ENCODE assay signal across 8 cellular contexts in the genomic region with DNA sequence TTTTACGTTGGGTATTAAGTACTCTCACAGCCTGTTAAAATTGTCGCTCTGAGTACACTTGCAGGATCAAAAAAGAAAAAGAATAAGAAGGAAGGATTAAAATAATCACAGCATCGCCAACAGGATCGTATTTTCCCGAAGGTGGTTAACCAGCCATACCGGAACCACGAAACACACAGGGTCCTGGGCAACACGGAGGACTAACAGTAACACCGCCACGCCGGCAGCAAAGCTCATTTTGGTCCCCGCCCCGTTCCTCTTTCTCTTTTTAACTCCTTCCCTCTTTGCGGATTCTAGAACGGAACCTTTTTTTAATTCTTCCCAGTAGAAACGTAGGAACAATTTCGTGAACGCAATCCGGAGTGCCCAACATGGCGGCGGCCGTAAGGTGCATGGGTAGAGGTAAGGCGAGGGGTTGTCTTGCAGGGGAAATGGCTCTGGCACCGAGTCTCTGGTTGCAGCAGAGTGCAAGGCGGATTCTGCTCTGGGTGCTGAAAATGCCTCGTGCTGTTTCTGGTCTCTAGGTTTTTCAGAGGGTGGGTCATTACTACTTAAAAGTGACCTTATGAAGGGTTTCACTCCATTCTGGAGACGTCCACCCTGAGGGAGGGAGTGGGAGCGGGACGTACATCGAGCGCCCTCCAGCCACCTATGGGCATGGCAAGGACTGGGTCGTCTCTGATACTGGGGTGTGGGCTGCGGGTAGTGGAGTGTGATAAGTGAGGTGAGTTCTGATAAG. TPM values are rescaled to one million over a fixed set of nuclear protein-coding genes. Genes with fewer than 3 reads are reported as not detected.
DNase-seq lines count a peak whose midpoint lies in the region; ATAC-seq and TF ChIP-seq lines count a peak whose summit lies in the region.

A gene (plus strand): TSS at position 353 of the 739 bp plus-strand sequence. CDS start 19 bp downstream, at position 372.

- H3K36me3 ChIP-seq in SU-DHL-6 (ENCODE audit: low read length): no peaks in the 10 kb centered on the region
- H3K36me3 ChIP-seq in ovary: no peaks in the 10 kb centered on the region
- no peaks in the 10 kb centered on the region for H3K36me3 ChIP-seq in thyroid gland

- peaks cover 13% of the 10 kb centered on the region for H3K36me3 Mint-ChIP-seq in activated naive CD8-positive, alpha-beta T cell treated with anti-CD3 and anti-CD28 coated beads, Interleukin-2, amount 10 ng/mL, durations not matched to agents 7 days and 5 days

- TF ChIP-seq POLR2A in GM10847 (IDR thresholded peaks at IDR 0.05; ENCODE audit: extremely low read depth, insufficient read length) (peak; percentile 78), ovary (IDR thresholded peaks at IDR 0.05) (peak; percentile 42), thyroid gland (IDR thresholded peaks at IDR 0.05) (peak in 1 of 2 donors; percentile 67)

- no peaks in the 10 kb centered on the region for H4K20me1 ChIP-seq in SU-DHL-6 (ENCODE audit: low read depth, low read length)

- H3K9ac ChIP-seq in SU-DHL-6 (ENCODE audit: low read length): peak within 1 kb of the TSS; percentile 71

- H3K4me1 Mint-ChIP-seq in activated naive CD8-positive, alpha-beta T cell treated with anti-CD3 and anti-CD28 coated beads, Interleukin-2, amount 10 ng/mL, durations not matched to agents 7 days and 5 days: peaks cover 34% of the 10 kb centered on the region

- no peaks in the 10 kb centered on the region for H3K27me3 Mint-ChIP-seq in activated naive CD8-positive, alpha-beta T cell treated with anti-CD3 and anti-CD28 coated beads, Interleukin-2, amount 10 ng/mL, durations not matched to agents 7 days and 5 days

- no peaks in the 10 kb centered on the region for H3K9me3 Mint-ChIP-seq in activated naive CD8-positive, alpha-beta T cell treated with anti-CD3 and anti-CD28 coated beads, Interleukin-2, amount 10 ng/mL, durations not matched to agents 7 days and 5 days

- intact Hi-C loops in head of caudate nucleus (cut with DNase I) (no loop called here), ovary (cut with DNase I) (loop anchor here in 2 of 4 donors (2.0 kb wide), 2 partner anchors 42 to 44 kb away; a partner anchor contains a TSS), thyroid gland (cut with DNase I) (no loop called here)

- peak within 1 kb of the TSS; percentile 86 for H3K4me2 ChIP-seq in SU-DHL-6 (ENCODE audit: low read depth, low read length, poor library complexity, severe bottlenecking)

- H2AFZ ChIP-seq in SU-DHL-6 (ENCODE audit: low read depth, low read length, severe bottlenecking): peak within 1 kb of the TSS; percentile 97

- POLR2A ChIA-PET in activated naive CD8-positive, alpha-beta T cell treated with anti-CD3 and anti-CD28 coated beads, Interleukin-2, amount 10 ng/mL, durations not matched to agents 7 days and 5 days (lab: Charles Lee): interaction anchor here (0.5 to 9.9 kb wide), 23 partner anchors 9 to 914 kb away, joined by 3 to 330 read pairs (median 3); a partner anchor contains a TSS

- H3K27ac Mint-ChIP-seq in activated naive CD8-positive, alpha-beta T cell treated with anti-CD3 and anti-CD28 coated beads, Interleukin-2, amount 10 ng/mL, durations not matched to agents 7 days and 5 days: peak within 1 kb of the TSS; percentile 97

- peak within 1 kb of the TSS; percentile 98 for H3K4me3 Mint-ChIP-seq in activated naive CD8-positive, alpha-beta T cell treated with anti-CD3 and anti-CD28 coated beads, Interleukin-2, amount 10 ng/mL, durations not matched to agents 7 days and 5 days

- H3K9me3 ChIP-seq in SU-DHL-6 (ENCODE audit: insufficient read depth, low read length): no peaks in the 10 kb centered on the region
- no peaks in the 10 kb centered on the region for H3K9me3 ChIP-seq in ovary
- H3K9me3 ChIP-seq in thyroid gland: no peaks in the 10 kb centered on the region

- H3K4me3 ChIP-seq in SU-DHL-6 (ENCODE audit: insufficient read depth, low read length, poor library complexity, severe bottlenecking) (peak within 1 kb of the TSS; percentile 87), ovary (peak within 1 kb of the TSS; percentile 79), thyroid gland (replicated peaks in 1 of 3) (peak within 1 kb of the TSS; percentile 59 to 83 (median 67))

- H3K79me2 ChIP-seq in SU-DHL-6 (ENCODE audit: insufficient read depth, low read length): peaks cover 33% of the 10 kb centered on the region

- DNase-seq in NCI-H128 (lab: John Stamatoyannopoulos, UW; ENCODE audit: unreplicated experiment): peak; percentile 66
- DNase-seq in activated naive CD8-positive, alpha-beta T cell treated with anti-CD3 and anti-CD28 coated beads, Interleukin-2, amount 10 ng/mL, durations not matched to agents 7 days and 5 days: peak; percentile 81
- DNase-seq in head of caudate nucleus: peak; percentile 78 to 97 (median 90)
- peak; percentile 82 to 90 (median 88) for DNase-seq in ovary
- peak; percentile 91 for DNase-seq in thyroid gland

- H3K27ac ChIP-seq in SU-DHL-6 (ENCODE audit: low read depth, low read length): peak within 1 kb of the TSS; percentile 91
- peak within 1 kb of the TSS; percentile 68 to 85 for H3K27ac ChIP-seq in ovary
- peak within 1 kb of the TSS; percentile 92 to 99 (median 95) for H3K27ac ChIP-seq in thyroid gland

- no peaks in the 10 kb centered on the region for H3K9me2 ChIP-seq in SU-DHL-6 (replicated peaks; ENCODE audit: insufficient read depth, low read length)

- no peaks in the 10 kb centered on the region for H3K27me3 ChIP-seq in SU-DHL-6 (ENCODE audit: low read length)
- no peaks in the 10 kb centered on the region for H3K27me3 ChIP-seq in ovary
- no peaks in the 10 kb centered on the region for H3K27me3 ChIP-seq in thyroid gland

- TF ChIP-seq CTCF in SU-DHL-6 (IDR thresholded peaks at IDR 0.05; ENCODE audit: insufficient read depth, low read length, poor library complexity, severe bottlenecking) (no peak), ovary (IDR thresholded peaks at IDR 0.05) (peak in 1 of 3 donors; percentile 7), thyroid gland (IDR thresholded peaks at IDR 0.05) (peak in 1 of 6 experiments; percentile 43)

- H3K4me1 ChIP-seq in ovary (ENCODE audit: insufficient read depth) (peaks cover 3% of the 10 kb centered on the region), thyroid gland (peaks cover 0 to 5% of the 10 kb centered on the region in 2 donors)

- no peak for TF ChIP-seq EP300 in ovary (IDR thresholded peaks at IDR 0.05)

- WGBS in ovary, 3 donors: 0 to 1% (median 0%) methylated on average over 33 of the region's 33 CpGs
- 0 to 1% methylated on average over 33 of the region's 33 CpGs for WGBS in thyroid gland, 2 donors

- peaks cover 18% of the 10 kb centered on the region; the same call in 1 of the 2 replicates for H3F3A ChIP-seq in SU-DHL-6 (ENCODE audit: insufficient read depth)

- ATAC-seq in HG02678 (IDR thresholded peaks at IDR 0.05; ENCODE audit: unreplicated experiment): peak; percentile 83
- ATAC-seq in activated naive CD8-positive, alpha-beta T cell treated with anti-CD3 and anti-CD28 coated beads, Interleukin-2, amount 10 ng/mL, durations not matched to agents 7 days and 5 days (ENCODE audit: low read depth): peak; percentile 84

RNA-seq across cellular contexts. Expression of the gene that starts here (rescaled TPM):
- total RNA-seq in activated naive CD8-positive, alpha-beta T cell treated with anti-CD3 and anti-CD28 coated beads, Interleukin-2, amount 10 ng/mL, durations not matched to agents 7 days and 5 days: 10 to 100 TPM; 21.4 to 29.6 TPM
- total RNA-seq in ovary (10 to 100 TPM; 22.1 to 31.4 (median 25.4) TPM), thyroid gland (10 to 100 TPM; 12.1 to 25.9 (median 19.0) TPM)
- polyA plus RNA-seq in ovary: 10 to 100 TPM; 14.5 to 21.3 TPM

Comparison
In these comparisons a context has a peak if more than half of its experiments do, and no peak if none do; other contexts are left out.
1. Peak in every context shown above with its lines: DNase-seq, ATAC-seq, H3K4me3 ChIP-seq and H3K27ac ChIP-seq.